20 cellular contexts compared by ENCODE assay signal in genomic region chr1:64887689-64888217, GRCh38.
A peak's percentile ranks its signal among the peaks of the same experiment; 100 is the strongest.
DNase-seq lines count a peak whose midpoint lies in the region; ATAC-seq and TF ChIP-seq lines count a peak whose summit lies in the region.
"Had no signal": no experiment of that assay in that cellular context is flagged by ENCODE, and none has a peak within 500 bp of the region (broad histone marks: within the 10 kb centered on the region; RNA-seq: fewer than 3 reads in every experiment).

No MANE protein-coding gene starts in this region.

- TF ChIP-seq CTCF in H9 (conservative IDR thresholded peaks at IDR 0.05) (no peak), esophagus muscularis mucosa (IDR thresholded peaks at IDR 0.05) (no peak), upper lobe of right lung (IDR thresholded peaks at IDR 0.05) (no peak)

- H3K18ac ChIP-seq in H9 (ENCODE audit: insufficient read length, low read depth, low read length): no peak overlapping the region

- no peaks in the 10 kb centered on the region; the same call in 1 of the 2 replicates for H3K79me2 ChIP-seq in H9 (ENCODE audit: insufficient read depth, low read length)

- no peak overlapping the region for H2BK15ac ChIP-seq in H9 (ENCODE audit: low read depth, low read length)

- no peaks in the 10 kb centered on the region for H3K36me3 Mint-ChIP-seq in H9 (ENCODE audit: insufficient read depth in 1 of 3, low read depth in 3 of 3)
- peaks cover 0 to 39% (median 3%) of the 10 kb centered on the region in 3 donors for H3K36me3 Mint-ChIP-seq in naive thymus-derived CD8-positive, alpha-beta T cell

- H2BK20ac ChIP-seq in H9 (ENCODE audit: low read depth, low read length, poor library complexity, severe bottlenecking): no peak overlapping the region

- H3K14ac ChIP-seq in H9 (ENCODE audit: insufficient read depth, low read length): no peak overlapping the region

- no peak overlapping the region for H3K4ac ChIP-seq in H9 (ENCODE audit: low read depth, low read length)

- intact Hi-C loops in esophagus muscularis mucosa (cut with DNase I) (no loop called here), upper lobe of right lung (cut with DNase I) (no loop called here)

- H3K23me2 ChIP-seq in H9 (ENCODE audit: insufficient read length, low read depth, low read length, poor library complexity, severe bottlenecking): no peaks in the 10 kb centered on the region

- no peak overlapping the region for H4K5ac ChIP-seq in H9 (ENCODE audit: insufficient read length, low read depth, low read length)

- H3K79me1 ChIP-seq in H9 (ENCODE audit: insufficient read depth, low read depth, low read length, poor library complexity, severe bottlenecking): no peaks in the 10 kb centered on the region

- H3K27me3 Mint-ChIP-seq in H9 (ENCODE audit: low read depth): no peaks in the 10 kb centered on the region
- no peaks in the 10 kb centered on the region for H3K27me3 Mint-ChIP-seq in naive thymus-derived CD8-positive, alpha-beta T cell
- H3K27me3 Mint-ChIP-seq: activated naive CD8-positive, alpha-beta T cell treated with anti-CD3 and anti-CD28 coated beads, Interleukin-2, amount 10 ng/mL, durations not matched to agents 7 days and 5 days had no signal

- H2AFZ ChIP-seq in H9 (ENCODE audit: low read length): no peak overlapping the region

- WGBS in H9 (ENCODE audit: extremely low coverage, insufficient read length, low lambda C conversion rate): no CpG with 5 or more reads among the region's 4 CpGs
- 68% methylated on average over 4 of the region's 4 CpGs for WGBS in esophagus muscularis mucosa

- no peak overlapping the region for H2BK5ac ChIP-seq in H9 (ENCODE audit: insufficient read length, low read length)

- H3K27ac Mint-ChIP-seq in H9: peak overlapping the region; percentile 3 to 62 (median 7); a peak in 3 of 7 replicates
- H3K27ac Mint-ChIP-seq in naive thymus-derived CD8-positive, alpha-beta T cell: peak overlapping the region in 8 of 10 donors; percentile 4 to 82 (median 36)
- H3K27ac Mint-ChIP-seq: activated CD8-positive, alpha-beta T cell treated with anti-CD3 and anti-CD28 coated beads, Interleukin-2, amount 10 ng/mL, durations not matched to agents 7 days and 5 days; activated naive CD8-positive, alpha-beta T cell treated with anti-CD3 and anti-CD28 coated beads, Interleukin-2, amount 10 ng/mL, durations not matched to agents 7 days and 5 days; activated T-helper 2 cell treated with anti-CD3 and anti-CD28 coated beads, Interferon-gamma antibody, Interleukin-2, Interleukin-4, amounts not matched to agents 10 μg/mL and 5 μg/mL and 100 μg/mL, durations not matched to agents 14 hours and 24 hours and 36 hours; HFFc6 had no signal

- H3K4me3 Mint-ChIP-seq in H9: no peak overlapping the region; a peak in 1 of 5 replicates
- peak overlapping the region in 5 of 10 donors; percentile 4 to 48 (median 23) for H3K4me3 Mint-ChIP-seq in naive thymus-derived CD8-positive, alpha-beta T cell
- H3K4me3 Mint-ChIP-seq: activated CD8-positive, alpha-beta T cell treated with anti-CD3 and anti-CD28 coated beads, Interleukin-2, amount 10 ng/mL, durations not matched to agents 7 days and 5 days; activated naive CD8-positive, alpha-beta T cell treated with anti-CD3 and anti-CD28 coated beads, Interleukin-2, amount 10 ng/mL, durations not matched to agents 7 days and 5 days; HFFc6 had no signal

- H2BK12ac ChIP-seq in H9 (ENCODE audit: insufficient read length, low read depth, low read length): no peak overlapping the region

- H2BK120ac ChIP-seq in H9 (ENCODE audit: low read depth, low read length, poor library complexity, severe bottlenecking): no peak overlapping the region

- H3K9ac ChIP-seq in BLaER1: no peak overlapping the region; the same call in 1 of the 2 replicates
- H3K9ac ChIP-seq in H9 (ENCODE audit: extremely low read depth, insufficient read length, low read length): no peak overlapping the region

- no peak overlapping the region for H4K91ac ChIP-seq in H9 (ENCODE audit: insufficient read length, low read depth, low read length)

- no peak overlapping the region for H4K8ac ChIP-seq in H9 (replicated peaks; ENCODE audit: insufficient read length, low read depth, low read length)

- no peak overlapping the region for H3K23ac ChIP-seq in H9 (ENCODE audit: insufficient read length, low read depth, low read length)

- H3K56ac ChIP-seq in H9 (ENCODE audit: insufficient read length, low read depth, low read length): no peak overlapping the region

- H3K4me1 Mint-ChIP-seq in H9: peaks cover 27 to 31% of the 10 kb centered on the region in 2 experiments
- H3K4me1 Mint-ChIP-seq in naive thymus-derived CD8-positive, alpha-beta T cell: peaks cover 57 to 96% (median 91%) of the 10 kb centered on the region in 4 donors

- no peak overlapping the region for H3K27ac ChIP-seq in BLaER1
- peak overlapping the region; percentile 43 for H3K27ac ChIP-seq in H9 (ENCODE audit: insufficient read length, low read depth, low read length)
- H3K27ac ChIP-seq in esophagus muscularis mucosa (replicated peaks in 1 of 4): no peak overlapping the region
- H3K27ac ChIP-seq in upper lobe of right lung: no peak overlapping the region
- H3K27ac ChIP-seq: transverse colon had no signal

- no peak for ATAC-seq in naive thymus-derived CD8-positive, alpha-beta T cell
- ATAC-seq in GM19023 (IDR thresholded peaks at IDR 0.05; ENCODE audit: unreplicated experiment) (no peak), upper lobe of right lung (no peak)
- ATAC-seq: activated CD8-positive, alpha-beta T cell treated with anti-CD3 and anti-CD28 coated beads, Interleukin-2, amount 10 ng/mL, durations not matched to agents 7 days and 5 days; GM12878 had no signal

- POLR2A ChIA-PET in naive thymus-derived CD8-positive, alpha-beta T cell (lab: Charles Lee): no interaction called here

- H3K4me2 ChIP-seq in BLaER1: peak overlapping the region; percentile 29; the same call in 1 of the 2 replicates
- no peak overlapping the region for H3K4me2 ChIP-seq in H9 (ENCODE audit: insufficient read depth, insufficient read length, low read length)

- H3K4me1 ChIP-seq in BLaER1 (peaks cover 29% of the 10 kb centered on the region), H9 (ENCODE audit: insufficient read depth, low read length) (peaks cover 7% of the 10 kb centered on the region; the same call in 1 of the 2 replicates), esophagus muscularis mucosa (peaks cover 48 to 54% (median 50%) of the 10 kb centered on the region in 4 donors), upper lobe of right lung (peaks cover 39% of the 10 kb centered on the region)

- H3K36me3 ChIP-seq in BLaER1: peaks cover 30% of the 10 kb centered on the region
- peaks cover 4 to 20% (median 8%) of the 10 kb centered on the region in 4 donors for H3K36me3 ChIP-seq in esophagus muscularis mucosa
- H3K36me3 ChIP-seq in upper lobe of right lung: peaks cover 17% of the 10 kb centered on the region

- no peak overlapping the region for H3T11ph ChIP-seq in H9 (ENCODE audit: low read length)

- TF ChIP-seq POLR2A in esophagus muscularis mucosa (IDR thresholded peaks at IDR 0.05; ENCODE audit: low read depth): no peak

- DNase-seq in H9 (no peak), esophagus muscularis mucosa (ENCODE audit: extremely low spot score) (peak; percentile 74), DMS53 treated with DMSO at 0.1 percent for 48 hours (lab: John Stamatoyannopoulos, UW; ENCODE audit: unreplicated experiment) (no peak), upper lobe of right lung (no peak), middle frontal gyrus (ENCODE audit: extremely low spot score, low spot score) (no peak)
- DNase-seq in naive thymus-derived CD8-positive, alpha-beta T cell: no peak
- DNase-seq: activated CD4-positive, alpha-beta T cell treated with anti-CD3 and anti-CD28 coated beads for 1 hour; activated CD8-positive, alpha-beta T cell treated with anti-CD3 and anti-CD28 coated beads, Interleukin-2, amount 10 ng/mL, durations not matched to agents 7 days and 5 days; activated naive CD8-positive, alpha-beta T cell treated with anti-CD3 and anti-CD28 coated beads, Interleukin-2, amount 10 ng/mL, durations not matched to agents 7 days and 5 days; C1 segment of cervical spinal cord; EL; HFFc6; NCI-H1417 treated with DMSO at 0.1 percent for 48 hours; NCI-H774; nucleus accumbens; transverse colon had no signal

- no peaks in the 10 kb centered on the region for H3K9me3 Mint-ChIP-seq in H9
- H3K9me3 Mint-ChIP-seq in naive thymus-derived CD8-positive, alpha-beta T cell: no peaks in the 10 kb centered on the region
- H3K9me3 Mint-ChIP-seq: activated naive CD8-positive, alpha-beta T cell treated with anti-CD3 and anti-CD28 coated beads, Interleukin-2, amount 10 ng/mL, durations not matched to agents 7 days and 5 days; activated T-helper 2 cell treated with anti-CD3 and anti-CD28 coated beads, Interferon-gamma antibody, Interleukin-2, Interleukin-4, amounts not matched to agents 10 μg/mL and 5 μg/mL and 100 μg/mL, durations not matched to agents 14 hours and 24 hours and 36 hours; HFFc6 had no signal

- no peaks in the 10 kb centered on the region for H3K27me3 ChIP-seq in BLaER1
- H3K27me3 ChIP-seq in H9 (ENCODE audit: insufficient read depth, low read length): no peaks in the 10 kb centered on the region
- no peaks in the 10 kb centered on the region for H3K27me3 ChIP-seq in esophagus muscularis mucosa
- H3K27me3 ChIP-seq in upper lobe of right lung: no peaks in the 10 kb centered on the region
- H3K27me3 ChIP-seq: transverse colon had no signal

- no peak for TF ChIP-seq EP300 in esophagus muscularis mucosa (IDR thresholded peaks at IDR 0.05)

- H2AK5ac ChIP-seq in H9 (ENCODE audit: insufficient read length, low read length): no peak overlapping the region

- H3K9me3 ChIP-seq in BLaER1 (no peaks in the 10 kb centered on the region), H9 (ENCODE audit: control insufficient read depth, low read depth, low read length) (no peaks in the 10 kb centered on the region), esophagus muscularis mucosa (no peaks in the 10 kb centered on the region), upper lobe of right lung (no peaks in the 10 kb centered on the region)
- H3K9me3 ChIP-seq: transverse colon had no signal

- H3K4me3 ChIP-seq in BLaER1 (no peak overlapping the region), esophagus muscularis mucosa (no peak overlapping the region), upper lobe of right lung (no peak overlapping the region)
- H3K4me3 ChIP-seq: GM12878, transverse colon had no signal

- H4K20me1 ChIP-seq in BLaER1 (peaks cover 94% of the 10 kb centered on the region), H9 (ENCODE audit: control insufficient read depth, insufficient read depth, insufficient read length) (no peaks in the 10 kb centered on the region)
